Comparison of ENCODE assay signal across 20 cellular contexts in the genomic region with DNA sequence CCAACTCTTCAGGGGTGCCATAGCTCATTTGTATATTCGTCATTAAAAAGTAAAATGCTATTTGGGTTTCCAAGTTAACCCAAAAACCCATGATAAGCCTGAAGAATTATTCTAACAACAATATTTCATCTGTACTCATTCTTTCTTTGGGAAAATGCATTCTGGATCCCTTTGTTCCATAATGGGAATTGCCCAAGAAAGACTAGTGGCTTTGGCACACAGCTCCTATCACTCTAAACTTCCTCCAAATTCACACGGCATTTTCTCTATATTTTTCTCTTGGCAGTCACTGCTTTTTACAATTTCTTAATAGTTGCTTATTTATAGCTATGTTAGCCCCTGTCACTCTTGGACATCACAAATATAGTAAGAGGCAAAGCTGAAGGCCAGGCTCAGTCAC. TPM values are rescaled to one million over a fixed set of nuclear protein-coding genes. Genes with fewer than 3 reads are reported as not detected.
DNase-seq lines count a peak whose midpoint lies in the region; ATAC-seq and TF ChIP-seq lines count a peak whose summit lies in the region.
"Had no signal": no experiment of that assay in that cellular context is flagged by ENCODE, and none has a peak within 500 bp of the region (broad histone marks: within the 10 kb centered on the region; RNA-seq: fewer than 3 reads in every experiment).

No MANE protein-coding gene starts in this region.

- no peak overlapping the region for H3K4me3 ChIP-seq in SK-N-SH (ENCODE audit: low read depth in 2 of 2, low read length in 1 of 2)
- peak overlapping the region; percentile 36 for H3K4me3 ChIP-seq in osteoblast (ENCODE audit: insufficient read depth, low read length)
- peak overlapping the region in 1 of 2 donors; percentile 48 for H3K4me3 ChIP-seq in aorta (ENCODE audit: low read length in 2 of 2)
- H3K4me3 ChIP-seq: body of pancreas, MG63, SJCRH30 had no signal

- no peak for DNase-seq in SK-N-SH
- no peak for DNase-seq in osteoblast (ENCODE audit: insufficient read length, low spot score, missing footprints)
- no peak for DNase-seq in aorta
- no peak for DNase-seq in activated T-cell treated with anti-CD3 and anti-CD28 coated beads, Interleukin-2, amount 50 U/mL, for 48 hours
- DNase-seq in A172 (ENCODE audit: low spot score) = no peak
- no peak for DNase-seq in NCI-H69 (lab: John Stamatoyannopoulos, UW)
- DNase-seq: activated CD4-positive, CD25-positive, alpha-beta regulatory T cell treated with anti-CD3 and anti-CD28 coated beads, Interleukin-2, amount 50 U/mL, for 72 hours; CD4-positive, alpha-beta T cell; DMS79; effector memory CD8-positive, alpha-beta T cell; NCI-H1930; retina; SJCRH30; stimulated activated CD4-positive, alpha-beta T cell treated with anti-CD3 and anti-CD28 coated beads, Interleukin-4, amount 100 ng/mL, for 24 hours; stimulated activated CD8-positive, alpha-beta memory T cell treated with anti-CD3 and anti-CD28 coated beads, Interleukin-4, amount 100 ng/mL, for 48 hours had no signal

- CTCF ChIA-PET in SK-N-SH (lab: Yijun Ruan, JAX) = interaction anchor here (0.8 to 3.8 kb wide), 5 partner anchors 9 to 87 kb away, joined by 3 to 20 read pairs (median 6); no protein-coding TSS in a partner anchor

- no peaks in the 10 kb centered on the region for H3K9me2 ChIP-seq in SK-N-SH

- TF ChIP-seq CTCF in SK-N-SH (IDR thresholded peaks at IDR 0.05) (no peak), osteoblast (IDR thresholded peaks at IDR 0.05; ENCODE audit: extremely low read depth, low read depth, low read length) (no peak)

- H3K9me3 ChIP-seq in SK-N-SH (no peaks in the 10 kb centered on the region), osteoblast (ENCODE audit: low read depth, low read length) (no peaks in the 10 kb centered on the region), aorta (ENCODE audit: control insufficient read depth, low read length) (no peaks in the 10 kb centered on the region)
- H3K9me3 ChIP-seq: body of pancreas, MG63, SJCRH30 had no signal

- H3K27me3 ChIP-seq in SK-N-SH (ENCODE audit: insufficient read depth) (no peaks in the 10 kb centered on the region), osteoblast (ENCODE audit: insufficient read depth, low read length) (no peaks in the 10 kb centered on the region), aorta (ENCODE audit: control insufficient read depth in 1 of 2, insufficient read depth in 2 of 2, low read length in 1 of 2) (no peaks in the 10 kb centered on the region)
- H3K27me3 ChIP-seq: body of pancreas, MG63, SJCRH30 had no signal

- H3F3A ChIP-seq in SK-N-SH (replicated peaks; ENCODE audit: insufficient read depth) = peaks cover 17% of the 10 kb centered on the region

- peaks cover 3 to 7% of the 10 kb centered on the region in 2 experiments for H3K36me3 ChIP-seq in SK-N-SH (replicated peaks in 1 of 2; ENCODE audit: control insufficient read depth in 1 of 2, insufficient read depth in 2 of 2, low read length in 1 of 2)
- H3K36me3 ChIP-seq in osteoblast (ENCODE audit: insufficient read depth, low read length) = no peaks in the 10 kb centered on the region
- no peaks in the 10 kb centered on the region for H3K36me3 ChIP-seq in aorta (ENCODE audit: control insufficient read depth in 1 of 2, insufficient read depth in 2 of 2, low read length in 1 of 2)
- H3K36me3 ChIP-seq: MG63 had no signal

- H3K4me2 ChIP-seq in SK-N-SH (peak overlapping the region; percentile 45), osteoblast (ENCODE audit: insufficient read depth, low read length) (peak overlapping the region; percentile 71)

- 91% methylated on average over 2 of the region's 2 CpGs for WGBS in SK-N-SH (ENCODE audit: low lambda C conversion rate)
- 3 to 9% methylated on average over 2 of the region's 2 CpGs for WGBS in aorta, 2 donors

- H4K20me1 ChIP-seq in SK-N-SH (ENCODE audit: insufficient read depth) (peaks cover 14% of the 10 kb centered on the region), osteoblast (ENCODE audit: insufficient read depth, low read length) (no peaks in the 10 kb centered on the region)

- no peak for ATAC-seq in SK-N-SH treated with all-trans-retinoic acid at 6 μM for 48 hours
- no peak for ATAC-seq in aorta (ENCODE audit: low FRiP score)
- ATAC-seq: body of pancreas; effector memory CD8-positive, alpha-beta T cell had no signal

- peaks cover 76% of the 10 kb centered on the region for H3K79me2 ChIP-seq in SK-N-SH (ENCODE audit: insufficient read depth)
- H3K79me2 ChIP-seq in osteoblast (ENCODE audit: insufficient read depth, low read length) = peaks cover 65% of the 10 kb centered on the region

- no peak for TF ChIP-seq RAD21 in SK-N-SH (IDR thresholded peaks at IDR 0.05; ENCODE audit: low read length)

- peaks cover 19 to 23% of the 10 kb centered on the region in 2 experiments for H3K4me1 ChIP-seq in SK-N-SH (ENCODE audit: control insufficient read depth in 1 of 2, insufficient read depth in 2 of 2, low read depth in 1 of 2, low read length in 1 of 2)
- H3K4me1 ChIP-seq in osteoblast (ENCODE audit: insufficient read depth, low read length) = peaks cover 38% of the 10 kb centered on the region
- peaks cover 0 to 19% of the 10 kb centered on the region in 2 donors for H3K4me1 ChIP-seq in aorta (ENCODE audit: control insufficient read depth in 1 of 2, insufficient read depth in 2 of 2, low read length in 2 of 2)

- peak overlapping the region; percentile 45 to 92; a peak in 3 of 4 replicates for H3K27ac ChIP-seq in SK-N-SH (ENCODE audit: low read depth in 2 of 2, low read length in 1 of 2)
- H3K27ac ChIP-seq in cingulate gyrus (ENCODE audit: low read depth, low read length) = peak overlapping the region; percentile 35
- H3K27ac ChIP-seq in osteoblast (ENCODE audit: low read depth, low read length) = peak overlapping the region; percentile 96
- H3K27ac ChIP-seq in aorta (ENCODE audit: low read depth in 1 of 2, low read length in 2 of 2) = peak overlapping the region; percentile 97
- H3K27ac ChIP-seq: 22Rv1, body of pancreas, SJCRH30 had no signal

- intact Hi-C loops in aorta (cut with DNase I) = no loop called here

- no peak for TF ChIP-seq EP300 in SK-N-SH (IDR thresholded peaks at IDR 0.05; ENCODE audit: borderline replicate concordance in 1 of 2, low read depth in 1 of 2, low read length in 1 of 2)

- POLR2A ChIA-PET in SK-N-SH (lab: Yijun Ruan, JAX) = no interaction called here

- H2AFZ ChIP-seq in SK-N-SH (ENCODE audit: low read depth) (no peak overlapping the region), osteoblast (ENCODE audit: low read length) (no peak overlapping the region)

- peak overlapping the region; percentile 38; the same call in 1 of the 2 replicates for H3K9ac ChIP-seq in SK-N-SH

TF ChIP-seq in SK-N-SH, 30 proteins besides CTCF, POLR2A, EP300 and RAD21 (continues in another document):
- TF ChIP-seq NRF1 (IDR thresholded peaks at IDR 0.05; ENCODE audit: low read depth, low read length) = no peak
- no peak for TF ChIP-seq CHD2 (IDR thresholded peaks at IDR 0.05; ENCODE audit: low read length, partially characterized antibody)
- TF ChIP-seq SMC3 (IDR thresholded peaks at IDR 0.05; ENCODE audit: low read depth, low read length) = no peak
- no peak for TF ChIP-seq POLR2AphosphoS5 (IDR thresholded peaks at IDR 0.05; ENCODE audit: low read depth, low read length)
- TF ChIP-seq TAF1 (IDR thresholded peaks at IDR 0.05; ENCODE audit: borderline replicate concordance, low read depth, low read length) = no peak
- TF ChIP-seq NFIC (IDR thresholded peaks at IDR 0.05; ENCODE audit: borderline replicate concordance) = no peak
- TF ChIP-seq, protein P1, sequence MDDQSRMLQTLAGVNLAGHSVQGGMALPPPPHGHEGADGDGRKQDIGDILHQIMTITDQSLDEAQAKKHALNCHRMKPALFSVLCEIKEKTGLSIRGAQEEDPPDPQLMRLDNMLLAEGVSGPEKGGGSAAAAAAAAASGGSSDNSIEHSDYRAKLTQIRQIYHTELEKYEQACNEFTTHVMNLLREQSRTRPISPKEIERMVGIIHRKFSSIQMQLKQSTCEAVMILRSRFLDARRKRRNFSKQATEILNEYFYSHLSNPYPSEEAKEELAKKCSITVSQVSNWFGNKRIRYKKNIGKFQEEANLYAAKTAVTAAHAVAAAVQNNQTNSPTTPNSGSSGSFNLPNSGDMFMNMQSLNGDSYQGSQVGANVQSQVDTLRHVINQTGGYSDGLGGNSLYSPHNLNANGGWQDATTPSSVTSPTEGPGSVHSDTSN (IDR thresholded peaks at IDR 0.05) = no peak
- TF ChIP-seq RFX5 (IDR thresholded peaks at IDR 0.05; ENCODE audit: low read length) = no peak

TF ChIP-seq in SK-N-SH treated with all-trans-retinoic acid at 6 μM for 48 hours, 23 proteins besides CTCF, POLR2A, EP300 and RAD21 (continues in another document):
- TF ChIP-seq GLIS3 (CRISPR knock-in tag; IDR thresholded peaks at IDR 0.05) = no peak
- no peak for TF ChIP-seq PPARA (CRISPR knock-in tag; IDR thresholded peaks at IDR 0.05; ENCODE audit: borderline replicate concordance)
- TF ChIP-seq ZNF565 (CRISPR knock-in tag; conservative IDR thresholded peaks at IDR 0.05; ENCODE audit: low read depth) = no peak
- TF ChIP-seq RARB (CRISPR knock-in tag; IDR thresholded peaks at IDR 0.05) = no peak
- TF ChIP-seq TCF4 (CRISPR knock-in tag; IDR thresholded peaks at IDR 0.05; ENCODE audit: borderline replicate concordance) = no peak

RNA-seq across cellular contexts. Expression of a gene that starts 29.1 kb away (rescaled TPM):
- polyA plus RNA-seq in SK-N-SH (2012; rRNA removed) (97.1 and 119 TPM in 2 replicates), aorta (10 to 100 TPM; 29.1 to 50.3 TPM)
- polyA plus RNA-seq in SK-N-SH (2012; cell fraction: cytosol; rRNA removed) = 135 and 141 TPM in 2 replicates
- polyA plus RNA-seq in SK-N-SH (2012; cell fraction: nucleus; rRNA removed) = 25.0 and 44.7 TPM in 2 replicates
- total RNA-seq in osteoblast (81.9 and 89.8 TPM in 2 replicates), aorta (10 to 100 TPM; 32.2 to 39.9 TPM)
- total RNA-seq in A172 (2014; rRNA removed; shearing (Covaris generic)) = 145 and 181 TPM in 2 replicates

Comparison
In these comparisons a context has a peak if more than half of its experiments do, and no peak if none do; other contexts are left out.
1. H3K27ac ChIP-seq: peak in every context shown above with its lines; median percentile 97 in aorta; 96 in osteoblast; 68 in SK-N-SH; 35 in cingulate gyrus.